ENCODE assay signal across 18 cellular contexts in the genomic region with DNA sequence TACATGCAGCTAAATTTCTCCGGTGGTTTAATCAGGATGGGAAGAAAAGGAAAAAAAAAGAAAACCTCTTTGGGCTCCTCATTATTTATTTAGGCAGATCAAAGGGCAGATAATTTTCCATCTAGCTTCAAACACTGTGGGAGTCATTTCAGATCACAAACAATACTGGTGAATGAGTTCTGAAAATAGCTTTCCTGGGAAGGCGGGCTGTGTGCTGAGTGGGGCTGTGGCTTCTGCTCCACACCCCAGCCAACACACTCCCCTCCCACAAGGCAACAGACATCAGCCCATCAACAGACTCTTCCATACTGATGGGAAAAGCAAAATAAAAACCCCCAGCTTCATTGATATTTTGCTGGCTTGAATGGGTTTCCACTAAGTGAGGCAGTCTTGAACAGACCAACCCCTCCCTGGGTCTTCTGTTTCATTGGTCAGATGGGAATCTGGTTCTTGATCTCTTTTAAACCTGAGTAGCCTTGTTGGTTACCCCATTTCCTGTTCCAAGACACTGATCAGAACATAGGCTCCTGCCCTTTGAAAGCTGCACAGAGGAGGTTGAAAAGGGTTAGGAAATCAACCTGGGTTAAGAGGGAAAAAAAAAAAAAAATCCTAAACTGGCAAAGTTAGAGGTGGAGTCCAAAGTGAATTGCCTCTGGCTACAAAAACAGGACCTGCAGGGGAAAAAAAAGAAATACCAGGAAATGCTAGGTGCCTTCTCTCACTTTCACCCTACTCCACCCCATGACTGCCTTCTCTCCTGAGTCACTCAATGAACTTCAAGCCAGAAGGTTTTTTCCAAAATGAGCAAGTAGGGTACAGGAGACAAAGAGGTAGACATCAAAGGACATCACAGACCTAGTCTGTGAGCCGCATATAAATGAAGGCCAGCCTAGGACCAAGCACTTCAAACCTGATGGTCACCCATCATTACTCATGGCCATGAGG. TPM values are rescaled to one million over a fixed set of nuclear protein-coding genes. Genes with fewer than 3 reads are reported as not detected.
A peak's percentile ranks its signal among the peaks of the same experiment; 100 is the strongest.
DNase-seq lines count a peak whose midpoint lies in the region; ATAC-seq and TF ChIP-seq lines count a peak whose summit lies in the region.
"Had no signal": no experiment of that assay in that cellular context is flagged by ENCODE, and none has a peak within 500 bp of the region (broad histone marks: within the 10 kb centered on the region; RNA-seq: fewer than 3 reads in every experiment).

No MANE protein-coding gene starts in this region.

- H3K27me3 Mint-ChIP-seq in activated T-cell treated with anti-CD3 and anti-CD28 coated beads, Interleukin-2, amount 50 U/mL, for 72 hours (ENCODE audit: low read depth) = peaks cover 20% of the 10 kb centered on the region
- peaks cover 47% of the 10 kb centered on the region for H3K27me3 Mint-ChIP-seq in activated T-cell treated with anti-CD3 and anti-CD28 coated beads, Interleukin-2, amount 50 U/mL, for 24 hours
- H3K27me3 Mint-ChIP-seq: activated CD4-positive, alpha-beta memory T cell treated with anti-CD3 and anti-CD28 coated beads, Interleukin-2, amount 10 ng/mL, durations not matched to agents 7 days and 5 days had no signal

- no peak overlapping the region for H3K4me3 Mint-ChIP-seq in activated T-cell treated with anti-CD3 and anti-CD28 coated beads, Interleukin-2, amount 50 U/mL, for 72 hours
- no peak overlapping the region for H3K4me3 Mint-ChIP-seq in activated T-cell treated with anti-CD3 and anti-CD28 coated beads, Interleukin-2, amount 50 U/mL, for 24 hours
- H3K4me3 Mint-ChIP-seq: activated CD4-positive, alpha-beta memory T cell treated with anti-CD3 and anti-CD28 coated beads, Interleukin-2, amount 10 ng/mL, durations not matched to agents 7 days and 5 days; immature natural killer cell had no signal

- no peak for DNase-seq in activated T-cell treated with anti-CD3 and anti-CD28 coated beads, Interleukin-2, amount 50 U/mL, for 72 hours
- no peak for DNase-seq in activated T-cell treated with anti-CD3 and anti-CD28 coated beads, Interleukin-2, amount 50 U/mL, for 24 hours
- DNase-seq in left lung (no peak), posterior cingulate gyrus (no peak), NOMO-1 treated with DMSO at 0.1 percent for 48 hours (lab: John Stamatoyannopoulos, UW; ENCODE audit: unreplicated experiment) (no peak)
- DNase-seq in activated effector memory CD4-positive, alpha-beta T cell treated with Interleukin-2 at 50 U/mL for 16 hours = no peak
- DNase-seq: activated CD4-positive, alpha-beta memory T cell treated with anti-CD3 and anti-CD28 coated beads, Interleukin-2, amount 10 ng/mL, durations not matched to agents 7 days and 5 days; activated effector memory CD4-positive, alpha-beta T cell treated with anti-CD3 and anti-CD28 coated beads, Interleukin-2, amount 50 U/mL, for 16 hours; aorta; immature natural killer cell; KG1; NCI-H1436 treated with DMSO at 0.1 percent for 48 hours; OCI-M1; stimulated activated CD4-positive, alpha-beta T cell treated with anti-CD3 and anti-CD28 coated beads, Interleukin-4, amount 100 ng/mL, for 24 hours; upper lobe of right lung had no signal

- no peak overlapping the region for H3K27ac ChIP-seq in left lung
- H3K27ac ChIP-seq: SK-N-MC, upper lobe of right lung had no signal

- H3K4me1 ChIP-seq in left lung = peaks cover 0 to 4% of the 10 kb centered on the region in 2 donors
- H3K4me1 ChIP-seq: upper lobe of right lung had no signal

- H3K36me3 ChIP-seq in left lung = no peaks in the 10 kb centered on the region
- H3K36me3 ChIP-seq: upper lobe of right lung had no signal

- H3K4me3 ChIP-seq in left lung = no peak overlapping the region
- H3K4me3 ChIP-seq: SK-N-MC, upper lobe of right lung had no signal

- H3K36me3 Mint-ChIP-seq in activated T-cell treated with anti-CD3 and anti-CD28 coated beads, Interleukin-2, amount 50 U/mL, for 72 hours (ENCODE audit: insufficient read depth in 2 of 2) = no peaks in the 10 kb centered on the region
- no peaks in the 10 kb centered on the region for H3K36me3 Mint-ChIP-seq in activated T-cell treated with anti-CD3 and anti-CD28 coated beads, Interleukin-2, amount 50 U/mL, for 24 hours (ENCODE audit: low read depth)

- no peaks in the 10 kb centered on the region for H3K27me3 ChIP-seq in left lung
- H3K27me3 ChIP-seq: upper lobe of right lung had no signal

- peaks cover 11% of the 10 kb centered on the region for H3K4me1 Mint-ChIP-seq in activated T-cell treated with anti-CD3 and anti-CD28 coated beads, Interleukin-2, amount 50 U/mL, for 72 hours (ENCODE audit: low read depth)
- peaks cover 9% of the 10 kb centered on the region for H3K4me1 Mint-ChIP-seq in activated T-cell treated with anti-CD3 and anti-CD28 coated beads, Interleukin-2, amount 50 U/mL, for 24 hours (ENCODE audit: low read depth)

- intact Hi-C loops in left lung (cut with DNase I) (no loop called here), posterior cingulate gyrus (cut with DNase I) (no loop called here)

- no peaks in the 10 kb centered on the region for H3K9me3 ChIP-seq in left lung
- H3K9me3 ChIP-seq: upper lobe of right lung had no signal

- no peak overlapping the region for H3K27ac Mint-ChIP-seq in activated T-cell treated with anti-CD3 and anti-CD28 coated beads, Interleukin-2, amount 50 U/mL, for 72 hours
- H3K27ac Mint-ChIP-seq in activated T-cell treated with anti-CD3 and anti-CD28 coated beads, Interleukin-2, amount 50 U/mL, for 24 hours = no peak overlapping the region
- H3K27ac Mint-ChIP-seq: activated CD4-positive, alpha-beta memory T cell treated with anti-CD3 and anti-CD28 coated beads, Interleukin-2, amount 10 ng/mL, durations not matched to agents 7 days and 5 days; immature natural killer cell had no signal

- H3K9me3 Mint-ChIP-seq in activated T-cell treated with anti-CD3 and anti-CD28 coated beads, Interleukin-2, amount 50 U/mL, for 72 hours = no peaks in the 10 kb centered on the region
- H3K9me3 Mint-ChIP-seq in activated T-cell treated with anti-CD3 and anti-CD28 coated beads, Interleukin-2, amount 50 U/mL, for 24 hours = no peaks in the 10 kb centered on the region
- H3K9me3 Mint-ChIP-seq: activated CD4-positive, alpha-beta memory T cell treated with anti-CD3 and anti-CD28 coated beads, Interleukin-2, amount 10 ng/mL, durations not matched to agents 7 days and 5 days; immature natural killer cell had no signal

- peak; percentile 65 to 71 for ATAC-seq in activated T-cell treated with anti-CD3 and anti-CD28 coated beads, Interleukin-2, amount 50 U/mL, for 72 hours (replicated peaks in 1 of 2)
- peak; percentile 56 for ATAC-seq in left lung
- ATAC-seq in activated CD4-positive, CD25-positive, alpha-beta regulatory T cell treated with anti-CD3 and anti-CD28 coated beads, Interleukin-2, amount 50 U/mL, for 24 hours = no peak
- ATAC-seq: upper lobe of right lung had no signal

- TF ChIP-seq CTCF in left lung (IDR thresholded peaks at IDR 0.05) = no peak

TF ChIP-seq in PFSK-1, 5 proteins besides CTCF, POLR2A, EP300 and RAD21:
- TF ChIP-seq TAF1 (IDR thresholded peaks at IDR 0.05; ENCODE audit: borderline replicate concordance, insufficient read depth, low read length) (no peak; the same call in 1 of the 2 replicates), SIN3A (IDR thresholded peaks at IDR 0.05; ENCODE audit: borderline replicate concordance, insufficient read depth, low read length) (no peak), REST (IDR thresholded peaks at IDR 0.05; ENCODE audit: insufficient read depth in 1 of 2, low read depth in 2 of 2, low read length in 2 of 2) (no peak), FOXP2 (optimal IDR thresholded peaks at IDR 0.05; ENCODE audit: borderline replicate concordance, extremely low read depth, extremely low read length, insufficient read depth) (peak; percentile 58), POLR2AphosphoS5 (IDR thresholded peaks at IDR 0.05; ENCODE audit: low read depth, low read length) (no peak)
TF ChIP-seq in PFSK-1: peak in this region for 1.

RNA-seq across cellular contexts. Expression of gene AMOT, which starts 20.0 kb away (rescaled TPM):
- 1 to 10 TPM; 1.3 TPM for total RNA-seq in activated T-cell treated with anti-CD3 and anti-CD28 coated beads, Interleukin-2, amount 50 U/mL, for 72 hours
- polyA plus RNA-seq in PFSK-1 (2012; ENCODE audit: insufficient read length, low read depth) = 17.7 TPM
- 10 to 100 TPM in 1 of 2 donors, 1 to 10 TPM in 1; 7.5 to 31.0 TPM for total RNA-seq in left lung

Comparison
In these comparisons a context has a peak if more than half of its experiments do, and no peak if none do; other contexts are left out.
1. ATAC-seq: peak in activated T-cell treated with anti-CD3 and anti-CD28 coated beads, Interleukin-2, amount 50 U/mL, for 72 hours (2 of 2) and left lung (single experiment); none in activated CD4-positive, CD25-positive, alpha-beta regulatory T cell treated with anti-CD3 and anti-CD28 coated beads, Interleukin-2, amount 50 U/mL, for 24 hours (0 of 2).